ENCODE assay signal across 20 cellular contexts in genomic region chr11:121095561-121095960, GRCh38. TPM values are rescaled to one million over a fixed set of nuclear protein-coding genes. Genes with fewer than 3 reads are reported as not detected.
DNase-seq lines count a peak whose midpoint lies in the region; ATAC-seq lines count a peak whose summit lies in the region.
"Had no signal": no experiment of that assay in that cellular context is flagged by ENCODE, and none has a peak within 500 bp of the region (broad histone marks: within the 10 kb centered on the region; RNA-seq: fewer than 3 reads in every experiment).

No MANE protein-coding gene starts in this region.

- DNase-seq in COLO829 (ENCODE audit: low spot score) (peak; percentile 53), M059J (ENCODE audit: low read depth) (peak; percentile 13), epidermal melanocyte (ENCODE audit: insufficient read length, low spot score) (peak; percentile 29), foreskin melanocyte (peak; percentile 71), left lobe of liver (ENCODE audit: low spot score) (no peak), AML-193 (lab: John Stamatoyannopoulos, UW) (no peak)
- DNase-seq: 8988T; ACHN; C1 segment of cervical spinal cord; Caco-2; CD4-positive, alpha-beta memory T cell; DMS153; DND-41; GDM1; GM23248; H7; HCEC 1CT had no signal

- no peak for ATAC-seq in left lobe of liver
- no peak for ATAC-seq in HG03354 (IDR thresholded peaks at IDR 0.05; ENCODE audit: poor library complexity, severe bottlenecking, unreplicated experiment)
- ATAC-seq: A549, GM12878 had no signal

RNA-seq across cellular contexts. Expression of gene TECTA, which starts 5.5 kb away (rescaled TPM):
- total RNA-seq in M059J (2014; rRNA removed; shearing (Covaris generic)), result 0.17 and 0.32 TPM in 2 replicates
- 0.35 TPM for total RNA-seq in left lobe of liver

Comparison
In these comparisons a context has a peak if more than half of its experiments do, and no peak if none do; other contexts are left out.
1. DNase-seq: peak in COLO829 (single experiment), M059J (single experiment), epidermal melanocyte (single experiment) and foreskin melanocyte (single experiment); none in left lobe of liver (single experiment) and AML-193 (0 of 2).